1 cellular context compared by ENCODE assay signal in genomic region chr19:10670876-10671804, GRCh38.
TF ChIP-seq lines count a peak whose summit lies in the region.

No MANE protein-coding gene starts in this region.

TF ChIP-seq in IMR-90, 13 proteins besides CTCF, POLR2A, EP300 and RAD21:
- no peak for TF ChIP-seq CEBPB (IDR thresholded peaks at IDR 0.05; ENCODE audit: low read depth, low read length)
- no peak for TF ChIP-seq USF2 (IDR thresholded peaks at IDR 0.05; ENCODE audit: low read depth, low read length)
- no peak for TF ChIP-seq RCOR1 (IDR thresholded peaks at IDR 0.05; ENCODE audit: insufficient replicate concordance, low read length)
- TF ChIP-seq MAZ (IDR thresholded peaks at IDR 0.05; ENCODE audit: borderline replicate concordance, low read depth, low read length), result no peak
- TF ChIP-seq ELK1 (IDR thresholded peaks at IDR 0.05; ENCODE audit: borderline replicate concordance, low read depth, low read length), result no peak
- TF ChIP-seq MAFK (IDR thresholded peaks at IDR 0.05; ENCODE audit: low read depth, low read length), result no peak
- TF ChIP-seq BHLHE40 (IDR thresholded peaks at IDR 0.05; ENCODE audit: low read depth, low read length), result no peak
- TF ChIP-seq NFE2L2 (IDR thresholded peaks at IDR 0.05; ENCODE audit: low read depth, low read length), result no peak
- TF ChIP-seq RFX5 (IDR thresholded peaks at IDR 0.05; ENCODE audit: low read depth, low read length), result no peak
- no peak for TF ChIP-seq SMC3 (IDR thresholded peaks at IDR 0.05; ENCODE audit: low read depth, low read length)
- no peak for TF ChIP-seq MXI1 (IDR thresholded peaks at IDR 0.05; ENCODE audit: borderline replicate concordance, low read depth, low read length)
TF ChIP-seq in IMR-90: peak in this region for 0.
